ENCODE assay signal across 18 cellular contexts in genomic region chr12:89752331-89752730, GRCh38. TPM values are rescaled to one million over a fixed set of nuclear protein-coding genes. Genes with fewer than 3 reads are reported as not detected.
A peak's percentile ranks its signal among the peaks of the same experiment; 100 is the strongest.
DNase-seq lines count a peak whose midpoint lies in the region; ATAC-seq, FAIRE-seq and TF ChIP-seq lines count a peak whose summit lies in the region.
"Had no signal": no experiment of that assay in that cellular context is flagged by ENCODE, and none has a peak within 500 bp of the region (broad histone marks: within the 10 kb centered on the region; RNA-seq: fewer than 3 reads in every experiment).

No MANE protein-coding gene starts in this region.

- TF ChIP-seq EP300 in HepG2 (IDR thresholded peaks at IDR 0.05; ENCODE audit: low read depth in 2 of 2, low read length in 2 of 2) (no peak), HepG2 (CRISPR knock-in tag; IDR thresholded peaks at IDR 0.05; ENCODE audit: borderline replicate concordance) (no peak)

- H3K36me3 ChIP-seq in mucosa of descending colon (ENCODE audit: low read depth) (no peaks in the 10 kb centered on the region), HepG2 (replicated peaks in 1 of 2; ENCODE audit: control insufficient read depth in 1 of 2, insufficient read depth in 2 of 2, low read length in 2 of 2) (no peaks in the 10 kb centered on the region)
- H3K36me3 ChIP-seq: pancreas had no signal

- in situ Hi-C loops in HepG2 (cut with HindIII; ENCODE audit: extremely low pct_ligation_motif_present, low pct_unique_long_range_greater_than_20kb) = no loop called here

- 65% methylated on average over 1 of the region's 1 CpG for WGBS in HepG2 (ENCODE audit: low lambda C conversion rate)

- no peak overlapping the region for H2AFZ ChIP-seq in HepG2 (ENCODE audit: low read length)

- H3K4me2 ChIP-seq in HepG2 (ENCODE audit: low read depth, low read length) = no peak overlapping the region

- CTCF ChIA-PET in HepG2 (lab: Yijun Ruan, JAX; ENCODE audit: low intra/inter-chr PET ratio, low total read pairs) = no interaction called here

- H3K4me1 ChIP-seq in mucosa of descending colon (ENCODE audit: low read depth) (no peaks in the 10 kb centered on the region), HepG2 (ENCODE audit: insufficient read depth, low read length) (no peaks in the 10 kb centered on the region)
- H3K4me1 ChIP-seq: pancreas had no signal

- H3K4me3 ChIP-seq in mucosa of descending colon = no peak overlapping the region
- H3K4me3 ChIP-seq in HepG2 (replicated peaks in 1 of 3; ENCODE audit: insufficient read depth in 1 of 3, low read depth in 2 of 3, low read length in 3 of 3) = no peak overlapping the region
- H3K4me3 ChIP-seq: pancreas had no signal

- no TSS peak for BruUV-seq in HepG2 (replicated peaks; lab: Mats Ljungman, UMichigan)

- H3K27ac ChIP-seq in HepG2 (ENCODE audit: extremely low read length, insufficient read depth, low read length) = no peak overlapping the region
- H3K27ac ChIP-seq: pancreas had no signal

- no peak for TF ChIP-seq POLR2A in HepG2 (IDR thresholded peaks at IDR 0.05; ENCODE audit: insufficient read depth in 1 of 2, low read depth in 2 of 2, low read length in 2 of 2)

- no peaks in the 10 kb centered on the region for H3K9me3 ChIP-seq in mucosa of descending colon
- no peaks in the 10 kb centered on the region for H3K9me3 ChIP-seq in HepG2 (ENCODE audit: low read length)
- H3K9me3 ChIP-seq: pancreas had no signal

- no peaks in the 10 kb centered on the region for H3K79me2 ChIP-seq in HepG2 (ENCODE audit: insufficient read depth, low read length)

- no peaks in the 10 kb centered on the region for H4K20me1 ChIP-seq in HepG2 (ENCODE audit: insufficient read depth, low read length)

- H3K27me3 ChIP-seq in HepG2 (ENCODE audit: control insufficient read depth in 1 of 2, insufficient read depth in 2 of 2, low read length in 2 of 2) = no peaks in the 10 kb centered on the region
- H3K27me3 ChIP-seq: pancreas had no signal

- H3K9ac ChIP-seq in HepG2 (ENCODE audit: insufficient read depth, low read depth, low read length) = no peak overlapping the region

- no peak for FAIRE-seq in HepG2 (lab: Jason Lieb, UNC)
- FAIRE-seq: pancreas had no signal

- ATAC-seq in GM18868 (IDR thresholded peaks at IDR 0.05; ENCODE audit: unreplicated experiment) (peak; percentile 32), GM21723 (IDR thresholded peaks at IDR 0.05; ENCODE audit: unreplicated experiment) (peak; percentile 38), HG03432 (IDR thresholded peaks at IDR 0.05; ENCODE audit: unreplicated experiment) (peak; percentile 29), mucosa of descending colon (peak; percentile 46), GM21528 (IDR thresholded peaks at IDR 0.05; ENCODE audit: low FRiP score, unreplicated experiment) (no peak), HepG2 (no peak)
- ATAC-seq: activated T-cell treated with anti-CD3 and anti-CD28 coated beads, Interleukin-2, amount 50 U/mL, for 72 hours; CD8-positive, alpha-beta T cell; left ventricle myocardium superior; pancreas had no signal

- no peak for TF ChIP-seq RAD21 in HepG2 (CRISPR knock-in tag; IDR thresholded peaks at IDR 0.05)

- POLR2A ChIA-PET in HepG2 (lab: Yijun Ruan, JAX) = no interaction called here

- intact Hi-C loops in mucosa of descending colon (cut with DNase I, micrococcal nuclease) = no loop called here
- intact Hi-C loops in HepG2 (cut with micrococcal nuclease; ENCODE audit: unreplicated experiment) = no loop called here

- DNase-seq in mucosa of descending colon = no peak
- no peak for DNase-seq in OCI-M1 (lab: John Stamatoyannopoulos, UW)
- DNase-seq in HepG2 (ENCODE audit: low spot score) = no peak
- no peak for DNase-seq in stimulated activated CD4-positive, alpha-beta T cell treated with anti-CD3 and anti-CD28 coated beads, Interleukin-12 subunit alpha, Interleukin-12 subunit beta, amount 100 ng/mL, for 4 hours
- DNase-seq: activated CD4-positive, alpha-beta T cell treated with anti-CD3 and anti-CD28 coated beads for 1 hour; activated T-cell treated with anti-CD3 and anti-CD28 coated beads, Interleukin-2, amount 50 U/mL, for 72 hours; CD8-positive, alpha-beta T cell; endodermal cell; H9; left ventricle myocardium superior; NCI-H1694 treated with DMSO at 0.1 percent for 48 hours; pancreas; stimulated activated CD4-positive, alpha-beta T cell treated with anti-CD3 and anti-CD28 coated beads, Interleukin-2, amount 100 ng/mL, for 24 hours; stimulated activated naive CD4-positive, alpha-beta T cell treated with Interleukin-2 at 50 U/mL for 16 hours had no signal

- TF ChIP-seq CTCF in mucosa of descending colon (IDR thresholded peaks at IDR 0.05) (no peak), HepG2 (CRISPR knock-in tag; IDR thresholded peaks at IDR 0.05) (no peak)

TF ChIP-seq in HepG2, 621 proteins besides CTCF, POLR2A, EP300 and RAD21 (continues in another document):
- no peak for TF ChIP-seq NONO (IDR thresholded peaks at IDR 0.05)
- no peak for TF ChIP-seq NONO (CRISPR knock-in tag; conservative IDR thresholded peaks at IDR 0.05)
- TF ChIP-seq E2F5 (CRISPR knock-in tag; conservative IDR thresholded peaks at IDR 0.05) = no peak
- TF ChIP-seq, protein P1, sequence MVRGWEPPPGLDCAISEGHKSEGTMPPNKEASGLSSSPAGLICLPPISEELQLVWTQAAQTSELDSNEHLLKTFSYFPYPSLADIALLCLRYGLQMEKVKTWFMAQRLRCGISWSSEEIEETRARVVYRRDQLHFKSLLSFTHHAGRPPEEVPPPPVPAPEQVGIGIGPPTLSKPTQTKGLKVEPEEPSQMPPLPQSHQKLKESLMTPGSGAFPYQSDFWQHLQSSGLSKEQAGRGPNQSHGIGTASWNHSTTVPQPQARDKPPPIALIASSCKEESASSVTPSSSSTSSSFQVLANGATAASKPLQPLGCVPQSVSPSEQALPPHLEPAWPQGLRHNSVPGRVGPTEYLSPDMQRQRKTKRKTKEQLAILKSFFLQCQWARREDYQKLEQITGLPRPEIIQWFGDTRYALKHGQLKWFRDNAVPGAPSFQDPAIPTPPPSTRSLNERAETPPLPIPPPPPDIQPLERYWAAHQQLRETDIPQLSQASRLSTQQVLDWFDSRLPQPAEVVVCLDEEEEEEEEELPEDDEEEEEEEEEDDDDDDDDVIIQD (CRISPR knock-in tag; IDR thresholded peaks at IDR 0.05; ENCODE audit: low read depth) = no peak
- no peak for TF ChIP-seq ZNF512 (CRISPR knock-in tag; IDR thresholded peaks at IDR 0.05)
- TF ChIP-seq NFYC (CRISPR knock-in tag; IDR thresholded peaks at IDR 0.05) = no peak
- no peak for TF ChIP-seq ZNF709 (CRISPR knock-in tag; IDR thresholded peaks at IDR 0.05)
- TF ChIP-seq ZNF552 (CRISPR knock-in tag; IDR thresholded peaks at IDR 0.05; ENCODE audit: borderline replicate concordance) = no peak
- TF ChIP-seq PPARG (CRISPR knock-in tag; conservative IDR thresholded peaks at IDR 0.05) = no peak

RNA-seq across cellular contexts. Expression of gene ATP2B1, which starts 43.7 kb away (rescaled TPM):
- total RNA-seq in mucosa of descending colon = 10 to 100 TPM; 48.4 to 83.2 (median 60.2) TPM
- 46.5 and 60.2 TPM in 2 replicates for total RNA-seq in HepG2 (2016; rRNA removed; fragmentation: Illumina TruSeq; extraction: Trizol)
- 8.5 and 11.5 TPM in 2 replicates for total RNA-seq in HepG2 (2016; cell fraction: cytosol; rRNA removed; fragmentation: Illumina TruSeq; extraction: Trizol; ENCODE audit: low read depth)
- total RNA-seq in HepG2 (2016; cell fraction: insoluble cytoplasmic fraction; rRNA removed; fragmentation: Illumina TruSeq; extraction: Trizol) = 52.7 and 57.3 TPM in 2 replicates
- total RNA-seq in HepG2 (2016; cell fraction: membrane; rRNA removed; fragmentation: Illumina TruSeq; extraction: Trizol) = 14.5 and 16.1 TPM in 2 replicates
- total RNA-seq in HepG2 (2016; cell fraction: nucleus; rRNA removed; fragmentation: Illumina TruSeq; extraction: Trizol) = 81.0 and 90.0 TPM in 2 replicates
- 12.1 and 12.6 TPM in 2 replicates for polyA plus RNA-seq in HepG2 (2011; rRNA removed)
- polyA plus RNA-seq in HepG2 (2011; cell fraction: cytosol; rRNA removed) = 3.3 and 7.0 TPM in 2 replicates
- 11.9 and 12.3 TPM in 2 replicates for polyA plus RNA-seq in HepG2 (2011; cell fraction: nucleus; rRNA removed)
- 30.7 and 30.9 TPM in 2 replicates for polyA plus RNA-seq in HepG2 (2012)
- 0.71 and 1.0 TPM in 2 replicates for polyA plus RNA-seq in HepG2 (2016; cell fraction: cytosol; fragmentation: Illumina TruSeq; extraction: Trizol; ENCODE audit: low read depth)
- polyA plus RNA-seq in HepG2 (2016; cell fraction: insoluble cytoplasmic fraction; fragmentation: Illumina TruSeq; extraction: Trizol; ENCODE audit: low read depth) = 25.8 and 28.7 TPM in 2 replicates
- 3.3 and 4.5 TPM in 2 replicates for polyA plus RNA-seq in HepG2 (2016; cell fraction: membrane; fragmentation: Illumina TruSeq; extraction: Trizol; ENCODE audit: low read depth)
- polyA plus RNA-seq in HepG2 (2016; cell fraction: nucleus; fragmentation: Illumina TruSeq; extraction: Trizol; ENCODE audit: insufficient read depth, low read depth) = 61.4 and 62.9 TPM in 2 replicates
- 8.3 and 27.4 TPM in 2 replicates for polyA minus RNA-seq in HepG2 (2011; rRNA and poly(A)+ RNA removed; ENCODE audit: low replicate concordance)
- 22.0 and 22.2 TPM in 2 replicates for polyA minus RNA-seq in HepG2 (2011; cell fraction: cytosol; rRNA and poly(A)+ RNA removed)
- 95.1 and 96.8 TPM in 2 replicates for polyA minus RNA-seq in HepG2 (2011; cell fraction: nucleus; rRNA and poly(A)+ RNA removed)

Comparison
In these comparisons a context has a peak if more than half of its experiments do, and no peak if none do; other contexts are left out.
1. ATAC-seq: peak in GM18868 (single experiment), GM21723 (single experiment), HG03432 (single experiment) and mucosa of descending colon (single experiment); none in GM21528 (single experiment) and HepG2 (single experiment).